ENCODE assay signal across 9 cellular contexts in genomic region chr15:67105991-67106763, GRCh38. TPM values are rescaled to one million over a fixed set of nuclear protein-coding genes. Genes with fewer than 3 reads are reported as not detected.
DNase-seq lines count a peak whose midpoint lies in the region; ATAC-seq, FAIRE-seq and TF ChIP-seq lines count a peak whose summit lies in the region.
"Had no signal": no experiment of that assay in that cellular context is flagged by ENCODE, and none has a peak within 500 bp of the region (broad histone marks: within the 10 kb centered on the region; RNA-seq: fewer than 3 reads in every experiment).

No MANE protein-coding gene starts in this region.

- peaks cover 36% of the 10 kb centered on the region for H3K4me1 Mint-ChIP-seq in activated naive CD4-positive, alpha-beta T cell treated with anti-CD3 and anti-CD28 coated beads for 36 hours (ENCODE audit: low read depth)
- H3K4me1 Mint-ChIP-seq in astrocyte (ENCODE audit: low read depth, unreplicated experiment) (peaks cover 72% of the 10 kb centered on the region), mesothelial cell of epicardium (peaks cover 74% of the 10 kb centered on the region)

- no peak for DNase-seq in activated naive CD4-positive, alpha-beta T cell treated with anti-CD3 and anti-CD28 coated beads for 36 hours
- no peak for DNase-seq in activated naive CD4-positive, alpha-beta T cell (lab: John Stamatoyannopoulos, UW)
- DNase-seq in astrocyte (ENCODE audit: low read depth) = no peak
- DNase-seq in mesothelial cell of epicardium (ENCODE audit: low spot score in 2 of 2, unreplicated experiment in 2 of 2) = no peak
- no peak for DNase-seq in tibial artery
- DNase-seq in nucleus accumbens (lab: John Stamatoyannopoulos, UW) = no peak

- CTCF ChIA-PET in activated naive CD4-positive, alpha-beta T cell treated with anti-CD3 and anti-CD28 coated beads for 36 hours (lab: Charles Lee) = interaction anchor here (1.3 kb wide), 2 partner anchors 10 to 24 kb away, joined by 3 to 4 read pairs; no protein-coding TSS in a partner anchor

- H3K9me3 ChIP-seq in astrocyte (ENCODE audit: insufficient read depth, low read depth, low read length) (no peaks in the 10 kb centered on the region), tibial artery (no peaks in the 10 kb centered on the region)
- H3K9me3 ChIP-seq: neutrophil had no signal

- H3K4me3 ChIP-seq in astrocyte (ENCODE audit: insufficient read depth, low read depth, low read length) (peak overlapping the region; percentile 22), tibial artery (no peak overlapping the region)

- peak overlapping the region; percentile 1 for H3K27ac Mint-ChIP-seq in activated naive CD4-positive, alpha-beta T cell treated with anti-CD3 and anti-CD28 coated beads for 36 hours
- H3K27ac Mint-ChIP-seq in astrocyte (ENCODE audit: unreplicated experiment) = peak overlapping the region; percentile 95
- H3K27ac Mint-ChIP-seq in mesothelial cell of epicardium = peak overlapping the region; percentile 84

- peak overlapping the region; percentile 92 for H3K9ac ChIP-seq in astrocyte (ENCODE audit: low read length)

- peaks cover 83% of the 10 kb centered on the region for H3K79me2 ChIP-seq in astrocyte (ENCODE audit: insufficient read depth, low read length)

- H3K4me3 Mint-ChIP-seq in activated naive CD4-positive, alpha-beta T cell treated with anti-CD3 and anti-CD28 coated beads for 36 hours = no peak overlapping the region
- H3K4me3 Mint-ChIP-seq in astrocyte (ENCODE audit: unreplicated experiment) (peak overlapping the region; percentile 41), mesothelial cell of epicardium (no peak overlapping the region)

- intact Hi-C loops in activated naive CD4-positive, alpha-beta T cell treated with anti-CD3 and anti-CD28 coated beads for 36 hours (cut with micrococcal nuclease) = loop anchor here (10.0 kb wide), 1 partner anchor 659 kb away; no protein-coding TSS in a partner anchor
- intact Hi-C loops in tibial artery (cut with DNase I; ENCODE audit: low total_unique reads) = no loop called here

- H4K20me1 ChIP-seq in astrocyte (ENCODE audit: insufficient read depth, low read length) = peaks cover 12% of the 10 kb centered on the region

- H3K27me3 ChIP-seq in astrocyte (ENCODE audit: insufficient read depth, low read length) = no peaks in the 10 kb centered on the region
- no peaks in the 10 kb centered on the region for H3K27me3 ChIP-seq in tibial artery
- H3K27me3 ChIP-seq: neutrophil had no signal

- H2AFZ ChIP-seq in astrocyte (ENCODE audit: low read depth, low read length) = no peak overlapping the region

- peaks cover 2% of the 10 kb centered on the region for H3K9me3 Mint-ChIP-seq in activated naive CD4-positive, alpha-beta T cell treated with anti-CD3 and anti-CD28 coated beads for 36 hours
- H3K9me3 Mint-ChIP-seq in astrocyte (ENCODE audit: unreplicated experiment) (peaks cover 2% of the 10 kb centered on the region), mesothelial cell of epicardium (peaks cover 3% of the 10 kb centered on the region)

- ATAC-seq in GM19328 (IDR thresholded peaks at IDR 0.05; ENCODE audit: unreplicated experiment) = no peak
- no peak for ATAC-seq in GM21390 (IDR thresholded peaks at IDR 0.05; ENCODE audit: unreplicated experiment)

- no peak for FAIRE-seq in astrocyte (lab: Jason Lieb, UNC)

- TF ChIP-seq CTCF in astrocyte (IDR thresholded peaks at IDR 0.05; ENCODE audit: insufficient read depth, low read depth, low read length) (no peak), mesothelial cell of epicardium (IDR thresholded peaks at IDR 0.05; ENCODE audit: unreplicated experiment) (no peak), tibial artery (IDR thresholded peaks at IDR 0.05) (no peak)

- H3K36me3 ChIP-seq in astrocyte (ENCODE audit: insufficient read depth, low read length) (no peaks in the 10 kb centered on the region), tibial artery (no peaks in the 10 kb centered on the region)
- H3K36me3 ChIP-seq: neutrophil had no signal

- peak overlapping the region; percentile 59 for H3K4me2 ChIP-seq in astrocyte (ENCODE audit: low read length)

- H3K27me3 Mint-ChIP-seq in activated naive CD4-positive, alpha-beta T cell treated with anti-CD3 and anti-CD28 coated beads for 36 hours (ENCODE audit: low read depth) = no peaks in the 10 kb centered on the region
- H3K27me3 Mint-ChIP-seq in astrocyte (ENCODE audit: low read depth, unreplicated experiment) = no peaks in the 10 kb centered on the region
- no peaks in the 10 kb centered on the region for H3K27me3 Mint-ChIP-seq in mesothelial cell of epicardium (ENCODE audit: low read depth)

- H3K27ac ChIP-seq in astrocyte (ENCODE audit: low read depth, low read length) = peak overlapping the region; percentile 100
- peak overlapping the region; percentile 58 to 61 for H3K27ac ChIP-seq in tibial artery
- H3K27ac ChIP-seq: neutrophil had no signal

- no peaks in the 10 kb centered on the region for H3K36me3 Mint-ChIP-seq in activated naive CD4-positive, alpha-beta T cell treated with anti-CD3 and anti-CD28 coated beads for 36 hours (ENCODE audit: low read depth)
- H3K36me3 Mint-ChIP-seq in astrocyte (ENCODE audit: low read depth, unreplicated experiment) (peaks cover 13% of the 10 kb centered on the region), mesothelial cell of epicardium (peaks cover 7% of the 10 kb centered on the region)

- peaks cover 82% of the 10 kb centered on the region for H3K4me1 ChIP-seq in astrocyte (ENCODE audit: insufficient read depth, low read length)
- H3K4me1 ChIP-seq in tibial artery = peaks cover 10 to 74% (median 57%) of the 10 kb centered on the region in 4 donors

RNA-seq across cellular contexts. Expression of gene SMAD3, which starts 40.8 kb away (rescaled TPM):
- 10 to 100 TPM; 35.1 to 39.2 TPM for total RNA-seq in activated naive CD4-positive, alpha-beta T cell treated with anti-CD3 and anti-CD28 coated beads for 36 hours
- total RNA-seq in astrocyte (65.6 and 78.0 TPM in 2 replicates), mesothelial cell of epicardium (89.9 to 96.2 TPM (median 90.7 TPM) in 3 replicates)

Comparison
In these comparisons a context has a peak if more than half of its experiments do, and no peak if none do; other contexts are left out.
1. H3K27ac Mint-ChIP-seq: peak in every context shown above with its lines; median percentile 95 in astrocyte; 84 in mesothelial cell of epicardium; 1 in activated naive CD4-positive, alpha-beta T cell treated with anti-CD3 and anti-CD28 coated beads for 36 hours.